Comparison of ENCODE assay signal across 8 cellular contexts in the genomic region with DNA sequence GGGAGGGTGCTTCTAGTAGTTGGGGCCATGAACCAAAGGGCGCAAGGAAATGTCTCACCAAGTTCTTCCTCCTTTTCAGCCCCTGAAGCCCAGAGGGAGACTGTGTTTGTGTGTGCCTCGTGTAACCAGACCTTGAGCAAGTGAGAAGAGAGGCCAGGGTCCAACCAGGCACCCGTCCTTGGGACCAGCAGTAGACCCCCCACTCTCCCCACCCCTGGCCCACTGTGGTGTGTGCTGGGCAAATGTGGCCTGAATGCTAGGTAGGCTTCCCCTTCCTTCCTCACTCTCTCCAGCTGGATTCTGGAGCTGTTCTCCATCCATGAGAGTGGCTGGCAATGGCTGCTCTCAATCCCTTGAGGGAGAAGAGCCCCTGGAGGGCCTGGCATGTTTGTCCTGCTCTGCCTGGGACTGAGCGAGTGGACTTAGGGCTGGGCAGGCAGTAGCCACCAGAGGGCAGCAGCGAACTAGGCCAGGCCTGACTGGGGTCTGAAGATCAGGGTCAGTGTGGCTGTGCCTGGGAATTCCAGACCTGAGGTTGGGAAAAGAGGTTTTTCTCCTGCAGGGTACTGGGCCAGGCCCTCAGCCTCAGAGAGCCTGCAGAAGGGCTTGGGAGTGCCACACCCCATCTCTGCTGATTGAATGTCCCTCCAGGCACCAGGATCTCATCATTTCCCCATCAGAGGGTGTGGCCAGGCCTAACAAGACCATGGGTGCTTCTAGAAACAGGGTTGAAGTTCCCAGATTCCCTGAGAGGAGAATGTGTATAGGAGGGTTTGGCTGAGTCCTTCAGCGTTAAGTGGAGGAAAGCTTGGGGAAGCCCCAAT. TPM values are rescaled to one million over a fixed set of nuclear protein-coding genes. Genes with fewer than 3 reads are reported as not detected.
DNase-seq lines count a peak whose midpoint lies in the region; ATAC-seq, FAIRE-seq and TF ChIP-seq lines count a peak whose summit lies in the region.

No MANE protein-coding gene starts in this region.

- no peaks in the 10 kb centered on the region for H3K27me3 ChIP-seq in lower lobe of right lung (ENCODE audit: low read depth)

- H3K4me3 Mint-ChIP-seq in activated B cell treated with CpG ODN at 0.5 μM for 24 hours: no peak overlapping the region
- H3K4me3 Mint-ChIP-seq in stimulated activated memory B cell treated with anti-CD40 and anti-IgM and Interleukin-4, amounts not matched to agents 10 μg/mL and 1 μg/mL and 100 μg/mL, for 72 hours: no peak overlapping the region

- peak; percentile 74 for FAIRE-seq in GM12892 (lab: Jason Lieb, UNC)

- ATAC-seq in activated B cell treated with CpG ODN at 0.5 μM for 24 hours (ENCODE audit: low read depth): peak; percentile 69
- ATAC-seq in lower lobe of right lung: peak; percentile 86 to 88
- peak; percentile 64 for ATAC-seq in stimulated activated memory B cell treated with anti-CD40 and anti-IgM and Interleukin-4, amounts not matched to agents 10 μg/mL and 1 μg/mL and 100 μg/mL, for 72 hours
- ATAC-seq in GM19023 (IDR thresholded peaks at IDR 0.05; ENCODE audit: unreplicated experiment): no peak

- TF ChIP-seq CTCF in AG04449 (IDR thresholded peaks at IDR 0.05; ENCODE audit: insufficient read depth, low read length, missing control alignments): peak; percentile 96
- no peak for TF ChIP-seq CTCF in activated B cell treated with CpG ODN at 0.5 μM for 24 hours (IDR thresholded peaks at IDR 0.05)
- TF ChIP-seq CTCF in lower lobe of right lung (IDR thresholded peaks at IDR 0.05): peak; percentile 88

- H3K36me3 ChIP-seq in lower lobe of right lung: peaks cover 70% of the 10 kb centered on the region

- H3K4me3 ChIP-seq in AG04449 (ENCODE audit: low read depth, low read length) (no peak overlapping the region), lower lobe of right lung (no peak overlapping the region)

- POLR2A ChIA-PET in AG04449 (lab: Yijun Ruan, JAX): no interaction called here
- POLR2A ChIA-PET in activated B cell treated with CpG ODN at 0.5 μM for 24 hours (lab: Charles Lee): no interaction called here

- peaks cover 73% of the 10 kb centered on the region for H3K36me3 Mint-ChIP-seq in activated B cell treated with CpG ODN at 0.5 μM for 24 hours (ENCODE audit: low read depth)
- H3K36me3 Mint-ChIP-seq in stimulated activated memory B cell treated with anti-CD40 and anti-IgM and Interleukin-4, amounts not matched to agents 10 μg/mL and 1 μg/mL and 100 μg/mL, for 72 hours: peaks cover 64% of the 10 kb centered on the region

- H3K4me1 ChIP-seq in lower lobe of right lung: no peaks in the 10 kb centered on the region

- H3K27ac ChIP-seq in lower lobe of right lung: no peak overlapping the region

- CTCF ChIA-PET in AG04449 (lab: Yijun Ruan, JAX) (interaction anchor here (0.6 to 7.8 kb wide), 21 partner anchors 8 to 687 kb away, joined by 3 to 67 read pairs (median 4); a partner anchor contains a TSS), activated B cell treated with CpG ODN at 0.5 μM for 24 hours (lab: Charles Lee) (no interaction called here)

- H3K4me1 Mint-ChIP-seq in activated B cell treated with CpG ODN at 0.5 μM for 24 hours: peaks cover 7% of the 10 kb centered on the region
- H3K4me1 Mint-ChIP-seq in stimulated activated memory B cell treated with anti-CD40 and anti-IgM and Interleukin-4, amounts not matched to agents 10 μg/mL and 1 μg/mL and 100 μg/mL, for 72 hours: peaks cover 4% of the 10 kb centered on the region

- no peaks in the 10 kb centered on the region for H3K27me3 Mint-ChIP-seq in activated B cell treated with CpG ODN at 0.5 μM for 24 hours
- no peaks in the 10 kb centered on the region for H3K27me3 Mint-ChIP-seq in stimulated activated memory B cell treated with anti-CD40 and anti-IgM and Interleukin-4, amounts not matched to agents 10 μg/mL and 1 μg/mL and 100 μg/mL, for 72 hours

- H3K9me3 ChIP-seq in lower lobe of right lung: no peaks in the 10 kb centered on the region

- no peak for TF ChIP-seq POLR2A in GM12892 (IDR thresholded peaks at IDR 0.05; ENCODE audit: low read depth, low read length)

- no peak overlapping the region for H3K27ac Mint-ChIP-seq in activated B cell treated with CpG ODN at 0.5 μM for 24 hours
- H3K27ac Mint-ChIP-seq in stimulated activated memory B cell treated with anti-CD40 and anti-IgM and Interleukin-4, amounts not matched to agents 10 μg/mL and 1 μg/mL and 100 μg/mL, for 72 hours: no peak overlapping the region

- DNase-seq in AG04449 (ENCODE audit: low read depth, low spot score): no peak
- DNase-seq in GM12892 (ENCODE audit: insufficient read length): peak; percentile 71
- peak; percentile 24 for DNase-seq in NCI-H2029 (lab: John Stamatoyannopoulos, UW)
- DNase-seq in activated B cell treated with CpG ODN at 0.5 μM for 24 hours: peak; percentile 33
- DNase-seq in dermis microvascular lymphatic vessel endothelial cell (ENCODE audit: low read depth in 2 of 2): peak; percentile 35 to 77
- peak; percentile 76 for DNase-seq in lower lobe of right lung

- intact Hi-C loops in activated B cell treated with CpG ODN at 0.5 μM for 24 hours (cut with micrococcal nuclease): loop anchor here (1.0 kb wide), 1 partner anchor 286 kb away; no protein-coding TSS in a partner anchor
- intact Hi-C loops in lower lobe of right lung (cut with DNase I): no loop called here

- no peaks in the 10 kb centered on the region for H3K9me3 Mint-ChIP-seq in activated B cell treated with CpG ODN at 0.5 μM for 24 hours
- no peaks in the 10 kb centered on the region for H3K9me3 Mint-ChIP-seq in stimulated activated memory B cell treated with anti-CD40 and anti-IgM and Interleukin-4, amounts not matched to agents 10 μg/mL and 1 μg/mL and 100 μg/mL, for 72 hours

RNA-seq across cellular contexts. Expression of a gene that starts 12.4 kb away (rescaled TPM):
- polyA plus RNA-seq in GM12892 (2012; ENCODE audit: missing spikeins): not detected
- total RNA-seq in activated B cell treated with CpG ODN at 0.5 μM for 24 hours (not detected in 2 replicates), dermis microvascular lymphatic vessel endothelial cell (not detected in 2 replicates), lower lobe of right lung (0.27 TPM)

RNA-seq across cellular contexts. Expression of a gene that starts 22.4 kb away (rescaled TPM):
- 17.2 TPM for polyA plus RNA-seq in GM12892 (2012; ENCODE audit: missing spikeins)
- total RNA-seq in activated B cell treated with CpG ODN at 0.5 μM for 24 hours (45.3 and 65.7 TPM in 2 replicates), dermis microvascular lymphatic vessel endothelial cell (10.0 and 17.6 TPM in 2 replicates), lower lobe of right lung (28.3 TPM)

RNA-seq across cellular contexts. Expression of a gene that starts 45.8 kb away (rescaled TPM):
- polyA plus RNA-seq in GM12892 (2012; ENCODE audit: missing spikeins): 0.42 TPM
- total RNA-seq in activated B cell treated with CpG ODN at 0.5 μM for 24 hours: 0.24 and 0.31 TPM in 2 replicates
- 10.5 and 14.0 TPM in 2 replicates for total RNA-seq in dermis microvascular lymphatic vessel endothelial cell
- total RNA-seq in lower lobe of right lung: 36.5 TPM
